8 cellular contexts compared by ENCODE assay signal in genomic region chrX:63209128-63209527, GRCh38.
DNase-seq lines count a peak whose midpoint lies in the region; ATAC-seq, FAIRE-seq and TF ChIP-seq lines count a peak whose summit lies in the region.
"Not testable (repeated sequence)": the region's sequence is repeated elsewhere in the genome, so short reads cannot be mapped to it uniquely, and the experiment has no call there.

No MANE protein-coding gene starts in this region.

- peak; percentile 80 for FAIRE-seq in K562 (lab: Jason Lieb, UNC)
- not testable (repeated sequence) for FAIRE-seq in pancreas (lab: Jason Lieb, UNC)

- POLR2A ChIA-PET in K562 (lab: Yijun Ruan, JAX), result not testable (repeated sequence)

- TF ChIP-seq CTCF in K562 (IDR thresholded peaks at IDR 0.05 in 2 of 3, conservative IDR thresholded peaks at IDR 0.05 in 1 of 3; ENCODE audit: insufficient read depth in 2 of 3, low read depth in 1 of 3, low read length in 3 of 3); pancreas (IDR thresholded peaks at IDR 0.05): not testable (repeated sequence)

- not testable (repeated sequence) for H3K9me1 ChIP-seq in K562 (ENCODE audit: control insufficient read depth, insufficient read depth, low read length)

- not testable (repeated sequence) for H3K9ac ChIP-seq in K562 (ENCODE audit: insufficient read depth in 1 of 2, low read depth in 2 of 2, low read length in 2 of 2)

- DNase-seq in K562 (ENCODE audit: extremely low read depth in 1 of 4, low spot score in 3 of 4); pancreas: not testable (repeated sequence)

- H3K27me3 ChIP-seq in K562 (ENCODE audit: control insufficient read depth in 2 of 2, insufficient read depth in 2 of 2, low read length in 2 of 2); pancreas: not testable (repeated sequence)

- not testable (repeated sequence) for TF ChIP-seq EP300 in K562 (IDR thresholded peaks at IDR 0.05; ENCODE audit: low read length)

- not testable (repeated sequence) for H3K27ac ChIP-seq in K562 (ENCODE audit: extremely low read depth, low read depth, low read length); pancreas

- in situ Hi-C loops in K562 (cut with MboI), result not testable (repeated sequence)

- H3K36me3 ChIP-seq in K562 (ENCODE audit: control insufficient read depth, insufficient read depth, low read length); pancreas: not testable (repeated sequence)

- not testable (repeated sequence) for TF ChIP-seq RAD21 in K562 (CRISPR knock-in tag; conservative IDR thresholded peaks at IDR 0.05 in 1 of 2, IDR thresholded peaks at IDR 0.05 in 1 of 2)

- H3K4me2 ChIP-seq in K562 (ENCODE audit: insufficient read depth, low read length), result not testable (repeated sequence)

- TF ChIP-seq POLR2A in GM18505 (IDR thresholded peaks at IDR 0.05; ENCODE audit: borderline replicate concordance, extremely low read depth, insufficient read depth, insufficient read length); K562 (conservative IDR thresholded peaks at IDR 0.05): not testable (repeated sequence)

- CTCF ChIA-PET in K562 (lab: Yijun Ruan, JAX; ENCODE audit: low intra/inter-chr PET ratio), result not testable (repeated sequence)

- not testable (repeated sequence) for H3K4me3 ChIP-seq in K562, pancreas

- WGBS in K562 (ENCODE audit: insufficient coverage, low coverage, missing lambda C conversion rate), result no CpG with 5 or more reads among the region's 4 CpGs
- WGBS in pancreas, 2 donors, result no CpG with 5 or more reads among the region's 4 CpGs

- H3K9me3 ChIP-seq in K562 (replicated peaks; ENCODE audit: control insufficient read depth, insufficient read depth, low read depth, low read length); pancreas: not testable (repeated sequence)

- not testable (repeated sequence) for H3K79me2 ChIP-seq in K562 (ENCODE audit: control insufficient read depth, insufficient read depth, low read length)

- not testable (repeated sequence) for BruUV-seq in K562 (replicated peaks; lab: Mats Ljungman, UMichigan)

- ATAC-seq in GM18505 (IDR thresholded peaks at IDR 0.05; ENCODE audit: unreplicated experiment), result peak; percentile 62
- peak; percentile 70 for ATAC-seq in GM18909 (IDR thresholded peaks at IDR 0.05; ENCODE audit: poor library complexity, unreplicated experiment)
- peak; percentile 71 for ATAC-seq in GM21526 (IDR thresholded peaks at IDR 0.05; ENCODE audit: low FRiP score, unreplicated experiment)
- ATAC-seq in HG02678 (IDR thresholded peaks at IDR 0.05; ENCODE audit: unreplicated experiment), result peak; percentile 49
- peak; percentile 48 for ATAC-seq in HG03060 (IDR thresholded peaks at IDR 0.05; ENCODE audit: low read depth, unreplicated experiment)
- peak; percentile 66 for ATAC-seq in HG03520 (IDR thresholded peaks at IDR 0.05; ENCODE audit: unreplicated experiment)
- ATAC-seq in K562, result peak; percentile 67
- ATAC-seq in pancreas, result peak in 3 of 4 donors; percentile 30 to 65 (median 51)

- not testable (repeated sequence) for H3K4me1 ChIP-seq in K562 (replicated peaks in 1 of 2; ENCODE audit: control insufficient read depth in 2 of 2, insufficient read depth in 2 of 2, low read length in 2 of 2); pancreas

- not testable (repeated sequence) for H4K20me1 ChIP-seq in K562 (replicated peaks; ENCODE audit: control insufficient read depth, insufficient read depth, low read length)

- intact Hi-C loops in K562 (cut with micrococcal nuclease); pancreas (cut with DNase I): not testable (repeated sequence)

- not testable (repeated sequence) for H2AFZ ChIP-seq in K562 (ENCODE audit: low read depth, low read length)
